Comparison of ENCODE assay signal across 1 cellular context in genomic region chr2:172555522-172556283, GRCh38.
TF ChIP-seq lines count a peak whose summit lies in the region.

Gene PDK1 (plus strand): TSS chr2:172556090. CDS start chr2:172556151, 61 bp downstream.

TF ChIP-seq in HepG2, 621 proteins besides CTCF, POLR2A, EP300 and RAD21 (continued from another document and continues in another):
- peak; percentile 68 for TF ChIP-seq GMEB2 (CRISPR knock-in tag; IDR thresholded peaks at IDR 0.05; ENCODE audit: low read depth)
- no peak for TF ChIP-seq LCORL (IDR thresholded peaks at IDR 0.05)
- TF ChIP-seq LCORL (CRISPR knock-in tag; IDR thresholded peaks at IDR 0.05) = peak; percentile 72; the same call in 1 of the 2 replicates
- no peak; the same call in none of the 2 replicates for TF ChIP-seq KLF6 (CRISPR knock-in tag; IDR thresholded peaks at IDR 0.05)
- peak; percentile 68 for TF ChIP-seq MXD1 (CRISPR knock-in tag; IDR thresholded peaks at IDR 0.05)
- TF ChIP-seq TERF1 (CRISPR knock-in tag; IDR thresholded peaks at IDR 0.05) = no peak
- TF ChIP-seq CAMTA2 (CRISPR knock-in tag; IDR thresholded peaks at IDR 0.05; ENCODE audit: borderline replicate concordance) = peak; percentile 94
- peak; percentile 87 for TF ChIP-seq ZZZ3 (CRISPR knock-in tag; IDR thresholded peaks at IDR 0.05; ENCODE audit: borderline replicate concordance)
- TF ChIP-seq ZNF878 (CRISPR knock-in tag; IDR thresholded peaks at IDR 0.05) = no peak; the same call in 1 of the 2 replicates
- TF ChIP-seq HOMEZ (CRISPR knock-in tag; IDR thresholded peaks at IDR 0.05; ENCODE audit: low read depth) = no peak; the same call in 1 of the 2 replicates
- peak; percentile 31; the same call in 1 of the 2 replicates for TF ChIP-seq ZNF546 (CRISPR knock-in tag; conservative IDR thresholded peaks at IDR 0.05)
- TF ChIP-seq ETV6 (CRISPR knock-in tag; conservative IDR thresholded peaks at IDR 0.05) = 0 out of 2 replicates have a peak, but pooled peaks have one; percentile 54
- no peak for TF ChIP-seq FUBP1 (CRISPR knock-in tag; IDR thresholded peaks at IDR 0.05; ENCODE audit: borderline replicate concordance)
- no peak for TF ChIP-seq ATM (IDR thresholded peaks at IDR 0.05; ENCODE audit: borderline replicate concordance)
- TF ChIP-seq ZBTB40 (IDR thresholded peaks at IDR 0.05) = no peak
- peak; percentile 82 for TF ChIP-seq ZBTB40 (CRISPR knock-in tag; IDR thresholded peaks at IDR 0.05)
- TF ChIP-seq PHB2 (IDR thresholded peaks at IDR 0.05; ENCODE audit: partially characterized antibody) = no peak
- 0 out of 2 replicates have a peak, but pooled peaks have one; percentile 78 for TF ChIP-seq KLF13 (CRISPR knock-in tag; IDR thresholded peaks at IDR 0.05)
- peak; percentile 97; the same call in 1 of the 2 replicates for TF ChIP-seq YEATS4 (CRISPR knock-in tag; IDR thresholded peaks at IDR 0.05; ENCODE audit: borderline replicate concordance)
- TF ChIP-seq ZNF136 (CRISPR knock-in tag; IDR thresholded peaks at IDR 0.05; ENCODE audit: low read depth) = no peak
- TF ChIP-seq SMARCE1 (IDR thresholded peaks at IDR 0.05; ENCODE audit: borderline replicate concordance) = no peak
- TF ChIP-seq FOXP4 (CRISPR knock-in tag; IDR thresholded peaks at IDR 0.05) = peak; percentile 45; the same call in 1 of the 2 replicates
- TF ChIP-seq HOXA3 (CRISPR knock-in tag; IDR thresholded peaks at IDR 0.05) = peak; percentile 96
- peak; percentile 86; the same call in 1 of the 2 replicates for TF ChIP-seq SNAPC5 (CRISPR knock-in tag; IDR thresholded peaks at IDR 0.05; ENCODE audit: borderline replicate concordance)
- peak; percentile 87 for TF ChIP-seq HINFP (CRISPR knock-in tag; IDR thresholded peaks at IDR 0.05; ENCODE audit: low read depth)
- TF ChIP-seq ZNF564 (CRISPR knock-in tag; IDR thresholded peaks at IDR 0.05) = peak; percentile 38; the same call in 1 of the 2 replicates
- TF ChIP-seq ZNF660 (CRISPR knock-in tag; IDR thresholded peaks at IDR 0.05; ENCODE audit: borderline replicate concordance, low read depth) = 0 out of 2 replicates have a peak, but pooled peaks have one; percentile 53
- TF ChIP-seq AKAP8 (CRISPR knock-in tag; IDR thresholded peaks at IDR 0.05) = peak; percentile 72; the same call in 1 of the 2 replicates
- TF ChIP-seq ZFP36L2 (CRISPR knock-in tag; IDR thresholded peaks at IDR 0.05) = peak; percentile 85; the same call in 1 of the 2 replicates
- no peak for TF ChIP-seq ZNF790 (CRISPR knock-in tag; IDR thresholded peaks at IDR 0.05; ENCODE audit: borderline replicate concordance)
- peak; percentile 93 for TF ChIP-seq ZNF280B (CRISPR knock-in tag; IDR thresholded peaks at IDR 0.05; ENCODE audit: borderline replicate concordance)
- TF ChIP-seq ZNF570 (CRISPR knock-in tag; IDR thresholded peaks at IDR 0.05; ENCODE audit: borderline replicate concordance) = 0 out of 2 replicates have a peak, but pooled peaks have one; percentile 74
